10 cellular contexts compared by ENCODE assay signal in genomic region chr1:226778657-226779058, GRCh38. TPM values are rescaled to one million over a fixed set of nuclear protein-coding genes. Genes with fewer than 3 reads are reported as not detected.
DNase-seq lines count a peak whose midpoint lies in the region; ATAC-seq and TF ChIP-seq lines count a peak whose summit lies in the region.
"Had no signal": no experiment of that assay in that cellular context is flagged by ENCODE, and none has a peak within 500 bp of the region (broad histone marks: within the 10 kb centered on the region; RNA-seq: fewer than 3 reads in every experiment).

No MANE protein-coding gene starts in this region.

- H3K4me1 Mint-ChIP-seq in activated T-helper 17 cell treated with anti-CD3 and anti-CD28 coated beads, Interleukin-2, amount 50 U/mL, for 72 hours: peaks cover 4% of the 10 kb centered on the region
- no peaks in the 10 kb centered on the region for H3K4me1 Mint-ChIP-seq in stimulated activated memory B cell treated with anti-CD40 and anti-IgM and Interleukin-4, amounts not matched to agents 10 μg/mL and 1 μg/mL and 100 μg/mL, for 72 hours
- no peaks in the 10 kb centered on the region for H3K4me1 Mint-ChIP-seq in activated CD8-positive, alpha-beta T cell treated with anti-CD3 and anti-CD28 coated beads, Interleukin-2, amount 10 ng/mL, durations not matched to agents 7 days and 5 days (ENCODE audit: low read depth)

- POLR2A ChIA-PET in activated CD8-positive, alpha-beta T cell treated with anti-CD3 and anti-CD28 coated beads, Interleukin-2, amount 10 ng/mL, durations not matched to agents 7 days and 5 days (lab: Charles Lee): no interaction called here

- no peak overlapping the region for H3K4me3 Mint-ChIP-seq in activated T-helper 17 cell treated with anti-CD3 and anti-CD28 coated beads, Interleukin-2, amount 50 U/mL, for 72 hours
- H3K4me3 Mint-ChIP-seq in stimulated activated memory B cell treated with anti-CD40 and anti-IgM and Interleukin-4, amounts not matched to agents 10 μg/mL and 1 μg/mL and 100 μg/mL, for 72 hours: no peak overlapping the region
- H3K4me3 Mint-ChIP-seq in activated CD8-positive, alpha-beta T cell treated with anti-CD3 and anti-CD28 coated beads, Interleukin-2, amount 10 ng/mL, durations not matched to agents 7 days and 5 days: no peak overlapping the region

- no peaks in the 10 kb centered on the region for H3K9me3 ChIP-seq in gastroesophageal sphincter
- H3K9me3 ChIP-seq in sigmoid colon: no peaks in the 10 kb centered on the region

- H3K36me3 ChIP-seq in gastroesophageal sphincter (no peaks in the 10 kb centered on the region), sigmoid colon (no peaks in the 10 kb centered on the region)

- TF ChIP-seq EP300 in gastroesophageal sphincter (IDR thresholded peaks at IDR 0.05) (no peak), sigmoid colon (IDR thresholded peaks at IDR 0.05) (peak in 2 of 4 donors; percentile 10 to 58)

- H3K27ac ChIP-seq in gastroesophageal sphincter (peak overlapping the region; percentile 64 to 83 (median 76)), sigmoid colon (peak overlapping the region; percentile 73 to 90 (median 79))

- WGBS in gastroesophageal sphincter (ENCODE audit: low coverage in 1 of 2), 2 donors: 11 to 17% methylated on average over 1 to 4 of the region's 5 CpGs
- 11 to 54% methylated on average over 5 of the region's 5 CpGs for WGBS in sigmoid colon, 2 donors

- DNase-seq in GM04503 (ENCODE audit: low read depth) (peak; percentile 98), sigmoid colon (peak; percentile 86), cortex of kidney (lab: John Stamatoyannopoulos, UW) (no peak), HT-29 (ENCODE audit: low spot score) (no peak)
- no peak for DNase-seq in activated CD8-positive, alpha-beta T cell treated with anti-CD3 and anti-CD28 coated beads, Interleukin-2, amount 10 ng/mL, durations not matched to agents 7 days and 5 days
- DNase-seq: DND-41 had no signal

- intact Hi-C loops in sigmoid colon (cut with DNase I): no loop called here

- H3K4me1 ChIP-seq in gastroesophageal sphincter (peaks cover 3 to 25% (median 13%) of the 10 kb centered on the region in 3 donors), sigmoid colon (peaks cover 0 to 44% (median 41%) of the 10 kb centered on the region in 4 donors)

- H3K27me3 ChIP-seq in gastroesophageal sphincter: no peaks in the 10 kb centered on the region
- H3K27me3 ChIP-seq in sigmoid colon: no peaks in the 10 kb centered on the region

- H3K4me3 ChIP-seq in gastroesophageal sphincter (no peak overlapping the region), sigmoid colon (no peak overlapping the region)
- H3K4me3 ChIP-seq: smooth muscle cell had no signal

- no peak for TF ChIP-seq POLR2A in gastroesophageal sphincter (IDR thresholded peaks at IDR 0.05)
- TF ChIP-seq POLR2A in sigmoid colon (IDR thresholded peaks at IDR 0.05): no peak

- H3K9me3 Mint-ChIP-seq in activated T-helper 17 cell treated with anti-CD3 and anti-CD28 coated beads, Interleukin-2, amount 50 U/mL, for 72 hours: no peaks in the 10 kb centered on the region
- no peaks in the 10 kb centered on the region for H3K9me3 Mint-ChIP-seq in stimulated activated memory B cell treated with anti-CD40 and anti-IgM and Interleukin-4, amounts not matched to agents 10 μg/mL and 1 μg/mL and 100 μg/mL, for 72 hours
- H3K9me3 Mint-ChIP-seq in activated CD8-positive, alpha-beta T cell treated with anti-CD3 and anti-CD28 coated beads, Interleukin-2, amount 10 ng/mL, durations not matched to agents 7 days and 5 days (ENCODE audit: insufficient read depth): no peaks in the 10 kb centered on the region

- CTCF ChIA-PET in activated CD8-positive, alpha-beta T cell treated with anti-CD3 and anti-CD28 coated beads, Interleukin-2, amount 10 ng/mL, durations not matched to agents 7 days and 5 days (lab: Charles Lee): interaction anchor here (1.1 to 1.6 kb wide), 2 partner anchors 12 to 15 kb away, joined by 3 to 4 read pairs; no protein-coding TSS in a partner anchor

- H3K27me3 Mint-ChIP-seq in activated T-helper 17 cell treated with anti-CD3 and anti-CD28 coated beads, Interleukin-2, amount 50 U/mL, for 72 hours: no peaks in the 10 kb centered on the region
- no peaks in the 10 kb centered on the region for H3K27me3 Mint-ChIP-seq in stimulated activated memory B cell treated with anti-CD40 and anti-IgM and Interleukin-4, amounts not matched to agents 10 μg/mL and 1 μg/mL and 100 μg/mL, for 72 hours
- H3K27me3 Mint-ChIP-seq in activated CD8-positive, alpha-beta T cell treated with anti-CD3 and anti-CD28 coated beads, Interleukin-2, amount 10 ng/mL, durations not matched to agents 7 days and 5 days (ENCODE audit: low read depth): peaks cover 6% of the 10 kb centered on the region

- peak; percentile 47 for ATAC-seq in activated T-helper 17 cell treated with anti-CD3 and anti-CD28 coated beads, Interleukin-2, amount 50 U/mL, for 72 hours (replicated peaks)
- peak; percentile 91 for ATAC-seq in gastroesophageal sphincter
- ATAC-seq in stimulated activated memory B cell treated with anti-CD40 and anti-IgM and Interleukin-4, amounts not matched to agents 10 μg/mL and 1 μg/mL and 100 μg/mL, for 72 hours: no peak
- no peak for ATAC-seq in activated CD8-positive, alpha-beta T cell treated with anti-CD3 and anti-CD28 coated beads, Interleukin-2, amount 10 ng/mL, durations not matched to agents 7 days and 5 days

- H3K36me3 Mint-ChIP-seq in activated T-helper 17 cell treated with anti-CD3 and anti-CD28 coated beads, Interleukin-2, amount 50 U/mL, for 72 hours (ENCODE audit: low read depth): no peaks in the 10 kb centered on the region
- H3K36me3 Mint-ChIP-seq in stimulated activated memory B cell treated with anti-CD40 and anti-IgM and Interleukin-4, amounts not matched to agents 10 μg/mL and 1 μg/mL and 100 μg/mL, for 72 hours: no peaks in the 10 kb centered on the region
- H3K36me3 Mint-ChIP-seq in activated CD8-positive, alpha-beta T cell treated with anti-CD3 and anti-CD28 coated beads, Interleukin-2, amount 10 ng/mL, durations not matched to agents 7 days and 5 days (ENCODE audit: low read depth): no peaks in the 10 kb centered on the region

- no peak overlapping the region for H3K27ac Mint-ChIP-seq in activated T-helper 17 cell treated with anti-CD3 and anti-CD28 coated beads, Interleukin-2, amount 50 U/mL, for 72 hours
- no peak overlapping the region for H3K27ac Mint-ChIP-seq in stimulated activated memory B cell treated with anti-CD40 and anti-IgM and Interleukin-4, amounts not matched to agents 10 μg/mL and 1 μg/mL and 100 μg/mL, for 72 hours
- no peak overlapping the region for H3K27ac Mint-ChIP-seq in activated CD8-positive, alpha-beta T cell treated with anti-CD3 and anti-CD28 coated beads, Interleukin-2, amount 10 ng/mL, durations not matched to agents 7 days and 5 days

- TF ChIP-seq CTCF in gastroesophageal sphincter (IDR thresholded peaks at IDR 0.05): no peak
- TF ChIP-seq CTCF in sigmoid colon (IDR thresholded peaks at IDR 0.05): no peak

RNA-seq across cellular contexts. Expression of gene ITPKB, which starts 39.6 kb away (rescaled TPM):
- total RNA-seq in activated T-helper 17 cell treated with anti-CD3 and anti-CD28 coated beads, Interleukin-2, amount 50 U/mL, for 72 hours: 10 to 100 TPM; 30.1 to 39.2 TPM
- 100 to 1,000 TPM in 1 of 4 donors, 10 to 100 TPM in 3; 75.0 to 184 (median 94.2) TPM for total RNA-seq in gastroesophageal sphincter
- 10 to 100 TPM; 52.4 to 80.9 (median 61.7) TPM for total RNA-seq in sigmoid colon
- 10 to 100 TPM in 1 of 3 donors, 1 to 10 TPM in 2; 1.4 to 20.4 (median 4.2) TPM for polyA plus RNA-seq in sigmoid colon
- total RNA-seq in HT-29 (2014; rRNA removed; shearing (Covaris generic)): 2.9 and 3.7 TPM in 2 replicates
- total RNA-seq in activated CD8-positive, alpha-beta T cell treated with anti-CD3 and anti-CD28 coated beads, Interleukin-2, amount 10 ng/mL, durations not matched to agents 7 days and 5 days: 10 to 100 TPM; 47.0 to 47.4 TPM

Comparison
In these comparisons a context has a peak if more than half of its experiments do, and no peak if none do; other contexts are left out.
1. DNase-seq: peak in GM04503 (single experiment) and sigmoid colon (single experiment); none in cortex of kidney (single experiment), HT-29 (single experiment) and activated CD8-positive, alpha-beta T cell treated with anti-CD3 and anti-CD28 coated beads, Interleukin-2, amount 10 ng/mL, durations not matched to agents 7 days and 5 days (single experiment).
2. ATAC-seq: peak in activated T-helper 17 cell treated with anti-CD3 and anti-CD28 coated beads, Interleukin-2, amount 50 U/mL, for 72 hours (single experiment) and gastroesophageal sphincter (single experiment); none in stimulated activated memory B cell treated with anti-CD40 and anti-IgM and Interleukin-4, amounts not matched to agents 10 μg/mL and 1 μg/mL and 100 μg/mL, for 72 hours (single experiment) and activated CD8-positive, alpha-beta T cell treated with anti-CD3 and anti-CD28 coated beads, Interleukin-2, amount 10 ng/mL, durations not matched to agents 7 days and 5 days (single experiment).